In genomic region chr5:160464466-160464797, GRCh38 we compare ENCODE assay signal across 19 cellular contexts. TPM values are rescaled to one million over a fixed set of nuclear protein-coding genes. Genes with fewer than 3 reads are reported as not detected.
DNase-seq lines count a peak whose midpoint lies in the region; ATAC-seq and TF ChIP-seq lines count a peak whose summit lies in the region.
"Had no signal": no experiment of that assay in that cellular context is flagged by ENCODE, and none has a peak within 500 bp of the region (broad histone marks: within the 10 kb centered on the region; RNA-seq: fewer than 3 reads in every experiment).

No MANE protein-coding gene starts in this region.

- H2AK5ac ChIP-seq in mesenchymal stem cell (ENCODE audit: low read length, severe bottlenecking): peak overlapping the region; percentile 8

- H3K9ac ChIP-seq in SU-DHL-6 (ENCODE audit: low read length) (peak overlapping the region; percentile 24; the same call in 1 of the 2 replicates), mesenchymal stem cell (ENCODE audit: low read length) (no peak overlapping the region)
- H3K9ac ChIP-seq: neural progenitor cell had no signal

- H3K4ac ChIP-seq in mesenchymal stem cell (ENCODE audit: low read depth in 1 of 2, low read length in 2 of 2): no peak overlapping the region

- intact Hi-C loops in activated CD4-positive, alpha-beta memory T cell treated with anti-CD3 and anti-CD28 coated beads for 36 hours (cut with micrococcal nuclease): no loop called here
- intact Hi-C loops in CD4-positive, alpha-beta memory T cell (cut with micrococcal nuclease): no loop called here

- POLR2A ChIA-PET in activated CD4-positive, alpha-beta memory T cell treated with anti-CD3 and anti-CD28 coated beads for 36 hours (lab: Charles Lee): no interaction called here
- POLR2A ChIA-PET in activated CD4-positive, alpha-beta memory T cell treated with anti-CD3 and anti-CD28 coated beads, Interleukin-2, amount 10 ng/mL, durations not matched to agents 7 days and 5 days (lab: Charles Lee): interaction anchor here (1.0 to 8.1 kb wide), 3 partner anchors 19 to 41 kb away, joined by 3 to 104 read pairs (median 4); partner anchors contain the start of gene PTTG1
- POLR2A ChIA-PET in CD4-positive, alpha-beta memory T cell (lab: Charles Lee; ENCODE audit: partially characterized antibody): no interaction called here

- H3K9me2 ChIP-seq in SU-DHL-6 (replicated peaks; ENCODE audit: insufficient read depth, low read length): no peaks in the 10 kb centered on the region

- no peak overlapping the region for H2BK12ac ChIP-seq in mesenchymal stem cell (ENCODE audit: low read length in 2 of 2)

- TF ChIP-seq CTCF in SU-DHL-6 (IDR thresholded peaks at IDR 0.05; ENCODE audit: insufficient read depth, low read length, poor library complexity, severe bottlenecking): no peak

- no peak overlapping the region for H4K8ac ChIP-seq in mesenchymal stem cell (ENCODE audit: low read length)

- peak overlapping the region; percentile 34 for H3K27ac Mint-ChIP-seq in activated CD4-positive, alpha-beta memory T cell treated with anti-CD3 and anti-CD28 coated beads for 36 hours
- H3K27ac Mint-ChIP-seq in activated CD4-positive, alpha-beta memory T cell treated with anti-CD3 and anti-CD28 coated beads, Interleukin-2, amount 10 ng/mL, durations not matched to agents 7 days and 5 days: no peak overlapping the region
- H3K27ac Mint-ChIP-seq in CD4-positive, alpha-beta memory T cell: peak overlapping the region in 6 of 7 donors; percentile 11 to 82 (median 48)
- H3K27ac Mint-ChIP-seq: neural progenitor cell had no signal

- ATAC-seq in HG03521 (IDR thresholded peaks at IDR 0.05; ENCODE audit: unreplicated experiment): no peak
- ATAC-seq: A549, left colon, upper lobe of right lung had no signal

- peaks cover 2% of the 10 kb centered on the region for H3K9me3 Mint-ChIP-seq in activated CD4-positive, alpha-beta memory T cell treated with anti-CD3 and anti-CD28 coated beads for 36 hours
- H3K9me3 Mint-ChIP-seq in activated CD4-positive, alpha-beta memory T cell treated with anti-CD3 and anti-CD28 coated beads, Interleukin-2, amount 10 ng/mL, durations not matched to agents 7 days and 5 days: no peaks in the 10 kb centered on the region
- H3K9me3 Mint-ChIP-seq in CD4-positive, alpha-beta memory T cell: no peaks in the 10 kb centered on the region

- H3K4me2 ChIP-seq in SU-DHL-6 (ENCODE audit: low read depth, low read length, poor library complexity, severe bottlenecking) (peak overlapping the region; percentile 38), mesenchymal stem cell (ENCODE audit: low read length, poor library complexity, severe bottlenecking) (no peak overlapping the region)
- H3K4me2 ChIP-seq: A549, neural progenitor cell had no signal

- CTCF ChIA-PET in activated CD4-positive, alpha-beta memory T cell treated with anti-CD3 and anti-CD28 coated beads for 36 hours (lab: Charles Lee): interaction anchor here (0.9 to 6.3 kb wide), 4 partner anchors 11 to 43 kb away, joined by 3 to 115 read pairs (median 4); no protein-coding TSS in a partner anchor
- CTCF ChIA-PET in activated CD4-positive, alpha-beta memory T cell treated with anti-CD3 and anti-CD28 coated beads, Interleukin-2, amount 10 ng/mL, durations not matched to agents 7 days and 5 days (lab: Charles Lee): interaction anchor here (1.6 to 9.6 kb wide), 2 partner anchors 11 to 24 kb away, joined by 3 to 185 read pairs; no protein-coding TSS in a partner anchor
- CTCF ChIA-PET in CD4-positive, alpha-beta memory T cell (lab: Charles Lee; ENCODE audit: partially characterized antibody): interaction anchor here (1.1 to 5.3 kb wide), 2 partner anchors 26 to 33 kb away, joined by 3 to 78 read pairs; no protein-coding TSS in a partner anchor

- no peaks in the 10 kb centered on the region for H3K79me1 ChIP-seq in mesenchymal stem cell (replicated peaks; ENCODE audit: low read length, poor library complexity, severe bottlenecking)

- no CpG with 5 or more reads among the region's 4 CpGs for WGBS in mesenchymal stem cell

- H4K91ac ChIP-seq in mesenchymal stem cell (ENCODE audit: low read length): no peak overlapping the region

- no peak overlapping the region for H2BK15ac ChIP-seq in mesenchymal stem cell (ENCODE audit: low read depth, poor library complexity, severe bottlenecking)

- no peak overlapping the region for H3K4me3 ChIP-seq in CD4-positive, alpha-beta memory T cell (ENCODE audit: low read length in 2 of 2)
- H3K4me3 ChIP-seq in SU-DHL-6 (ENCODE audit: insufficient read depth, low read length, poor library complexity, severe bottlenecking): no peak overlapping the region
- H3K4me3 ChIP-seq in mesenchymal stem cell (ENCODE audit: insufficient read depth in 1 of 2, low read depth in 1 of 2, low read length in 2 of 2): no peak overlapping the region
- H3K4me3 ChIP-seq: A549, neural progenitor cell, Peyer's patch, prostate gland, upper lobe of right lung had no signal

- no peak overlapping the region for H3K27ac ChIP-seq in CD4-positive, alpha-beta memory T cell (ENCODE audit: low read depth, low read length)
- peak overlapping the region; percentile 15; the same call in 1 of the 2 replicates for H3K27ac ChIP-seq in SU-DHL-6 (ENCODE audit: low read depth, low read length)
- H3K27ac ChIP-seq in mesenchymal stem cell (ENCODE audit: low read length, poor library complexity, severe bottlenecking): peak overlapping the region; percentile 5
- H3K27ac ChIP-seq: A549, neural progenitor cell, Peyer's patch, prostate gland, upper lobe of right lung had no signal

- no peaks in the 10 kb centered on the region for H3K9me3 ChIP-seq in CD4-positive, alpha-beta memory T cell (ENCODE audit: control insufficient read depth in 1 of 2, low read length in 2 of 2)
- H3K9me3 ChIP-seq in SU-DHL-6 (ENCODE audit: insufficient read depth, low read length) (no peaks in the 10 kb centered on the region), mesenchymal stem cell (ENCODE audit: control insufficient read depth, low read length) (no peaks in the 10 kb centered on the region)
- H3K9me3 ChIP-seq: A549, Peyer's patch, prostate gland, upper lobe of right lung had no signal

- H3F3A ChIP-seq in SU-DHL-6 (ENCODE audit: insufficient read depth): peaks cover 18% of the 10 kb centered on the region

- H2BK120ac ChIP-seq in mesenchymal stem cell (ENCODE audit: low read depth, low read length): no peak overlapping the region

- no peak overlapping the region for H2BK5ac ChIP-seq in mesenchymal stem cell (ENCODE audit: low read depth, low read length, poor library complexity, severe bottlenecking)

- H3K4me1 Mint-ChIP-seq in activated CD4-positive, alpha-beta memory T cell treated with anti-CD3 and anti-CD28 coated beads for 36 hours (ENCODE audit: low read depth): peaks cover 48% of the 10 kb centered on the region
- H3K4me1 Mint-ChIP-seq in activated CD4-positive, alpha-beta memory T cell treated with anti-CD3 and anti-CD28 coated beads, Interleukin-2, amount 10 ng/mL, durations not matched to agents 7 days and 5 days: peaks cover 50% of the 10 kb centered on the region
- H3K4me1 Mint-ChIP-seq in CD4-positive, alpha-beta memory T cell: peaks cover 22 to 53% (median 39%) of the 10 kb centered on the region in 4 donors

- no peaks in the 10 kb centered on the region for H4K20me1 ChIP-seq in SU-DHL-6 (ENCODE audit: low read depth, low read length)

- H3K27me3 ChIP-seq in CD4-positive, alpha-beta memory T cell (ENCODE audit: insufficient read depth, low read length): no peaks in the 10 kb centered on the region
- H3K27me3 ChIP-seq in SU-DHL-6 (ENCODE audit: low read length) (no peaks in the 10 kb centered on the region), mesenchymal stem cell (ENCODE audit: control insufficient read depth in 1 of 2, insufficient read depth in 1 of 2, low read length in 2 of 2) (no peaks in the 10 kb centered on the region)
- H3K27me3 ChIP-seq: neural progenitor cell, Peyer's patch, upper lobe of right lung had no signal

- H3K27me3 Mint-ChIP-seq in activated CD4-positive, alpha-beta memory T cell treated with anti-CD3 and anti-CD28 coated beads for 36 hours: no peaks in the 10 kb centered on the region
- no peaks in the 10 kb centered on the region for H3K27me3 Mint-ChIP-seq in activated CD4-positive, alpha-beta memory T cell treated with anti-CD3 and anti-CD28 coated beads, Interleukin-2, amount 10 ng/mL, durations not matched to agents 7 days and 5 days
- H3K27me3 Mint-ChIP-seq in CD4-positive, alpha-beta memory T cell: no peaks in the 10 kb centered on the region

- H3K79me2 ChIP-seq in SU-DHL-6 (ENCODE audit: insufficient read depth, low read length): peaks cover 15% of the 10 kb centered on the region

- H3K4me3 Mint-ChIP-seq in activated CD4-positive, alpha-beta memory T cell treated with anti-CD3 and anti-CD28 coated beads for 36 hours: peak overlapping the region; percentile 32
- no peak overlapping the region for H3K4me3 Mint-ChIP-seq in activated CD4-positive, alpha-beta memory T cell treated with anti-CD3 and anti-CD28 coated beads, Interleukin-2, amount 10 ng/mL, durations not matched to agents 7 days and 5 days
- no peak overlapping the region for H3K4me3 Mint-ChIP-seq in CD4-positive, alpha-beta memory T cell
- H3K4me3 Mint-ChIP-seq: neural progenitor cell had no signal

- no peak for DNase-seq in activated CD4-positive, alpha-beta memory T cell treated with anti-CD3 and anti-CD28 coated beads for 36 hours
- DNase-seq in activated CD4-positive, alpha-beta memory T cell treated with anti-CD3 and anti-CD28 coated beads, Interleukin-2, amount 10 ng/mL, durations not matched to agents 7 days and 5 days: no peak
- no peak for DNase-seq in CD4-positive, alpha-beta memory T cell
- DNase-seq in mesenchymal stem cell: no peak
- DNase-seq in stimulated activated CD4-positive, alpha-beta T cell treated with anti-CD3 and anti-CD28 coated beads, Interleukin-12 subunit alpha, Interleukin-12 subunit beta, amount 100 ng/mL, for 4 hours: no peak
- no peak for DNase-seq in activated CD4-positive, CD25-positive, alpha-beta regulatory T cell (lab: John Stamatoyannopoulos, UW)
- DNase-seq: activated CD4-positive, alpha-beta T cell treated with anti-CD3 and anti-CD28 coated beads, Interleukin-2, amount 50 U/mL, for 48 hours; activated effector memory CD4-positive, alpha-beta T cell treated with anti-CD3 and anti-CD28 coated beads, Interleukin-2, amount 50 U/mL, for 16 hours; C1 segment of cervical spinal cord; left colon; MM.1S; NCI-H774; upper lobe of right lung had no signal

- no peak overlapping the region for H3K14ac ChIP-seq in mesenchymal stem cell (ENCODE audit: low read length in 2 of 2)

- H3K4me1 ChIP-seq in CD4-positive, alpha-beta memory T cell (ENCODE audit: insufficient read depth, low read length): peaks cover 31% of the 10 kb centered on the region
- peaks cover 16% of the 10 kb centered on the region for H3K4me1 ChIP-seq in mesenchymal stem cell (ENCODE audit: control insufficient read depth, insufficient read depth, low read depth, low read length)
- H3K4me1 ChIP-seq: neural progenitor cell, prostate gland had no signal

- H3K18ac ChIP-seq in mesenchymal stem cell (ENCODE audit: low read depth in 1 of 2, low read length in 2 of 2): no peak overlapping the region

- H2AFZ ChIP-seq in SU-DHL-6 (ENCODE audit: low read depth, low read length, severe bottlenecking) (peak overlapping the region; percentile 70), mesenchymal stem cell (ENCODE audit: low read depth, low read length) (no peak overlapping the region)
- H2AFZ ChIP-seq: neural progenitor cell had no signal

- H3K23ac ChIP-seq in mesenchymal stem cell (ENCODE audit: low read length in 2 of 2): no peak overlapping the region

- no peaks in the 10 kb centered on the region for H3K36me3 ChIP-seq in CD4-positive, alpha-beta memory T cell (ENCODE audit: insufficient read depth, low read length)
- peaks cover 5% of the 10 kb centered on the region; the same call in 1 of the 2 replicates for H3K36me3 ChIP-seq in SU-DHL-6 (ENCODE audit: low read length)
- H3K36me3 ChIP-seq in mesenchymal stem cell (ENCODE audit: control insufficient read depth in 1 of 2, insufficient read depth in 2 of 2, low read depth in 1 of 2, low read length in 2 of 2): no peaks in the 10 kb centered on the region
- H3K36me3 ChIP-seq: neural progenitor cell, Peyer's patch, prostate gland, upper lobe of right lung had no signal

- peaks cover 7% of the 10 kb centered on the region for H3K36me3 Mint-ChIP-seq in activated CD4-positive, alpha-beta memory T cell treated with anti-CD3 and anti-CD28 coated beads for 36 hours
- peaks cover 4% of the 10 kb centered on the region for H3K36me3 Mint-ChIP-seq in activated CD4-positive, alpha-beta memory T cell treated with anti-CD3 and anti-CD28 coated beads, Interleukin-2, amount 10 ng/mL, durations not matched to agents 7 days and 5 days (ENCODE audit: low read depth)
- peaks cover 0 to 8% of the 10 kb centered on the region in 2 donors for H3K36me3 Mint-ChIP-seq in CD4-positive, alpha-beta memory T cell
- H3K36me3 Mint-ChIP-seq: neural progenitor cell had no signal

RNA-seq across cellular contexts. Expression of gene PTTG1, which starts 42.8 kb away (rescaled TPM):
- 100 to 1,000 TPM; 228 to 236 TPM for total RNA-seq in activated CD4-positive, alpha-beta memory T cell treated with anti-CD3 and anti-CD28 coated beads for 36 hours
- 100 to 1,000 TPM; 223 to 226 TPM for total RNA-seq in activated CD4-positive, alpha-beta memory T cell treated with anti-CD3 and anti-CD28 coated beads, Interleukin-2, amount 10 ng/mL, durations not matched to agents 7 days and 5 days
- 10 to 100 TPM in 1 of 2 experiments, 1 to 10 TPM in 1; 9.2 to 11.7 TPM for total RNA-seq in CD4-positive, alpha-beta memory T cell
- polyA plus RNA-seq in CD4-positive, alpha-beta memory T cell: 10 to 100 TPM; 19.9 to 20.2 TPM
- polyA plus RNA-seq in mesenchymal stem cell (2013, experiment 1 of 2): 41.6 TPM
- polyA plus RNA-seq in mesenchymal stem cell (2013, experiment 2 of 2): 39.5 TPM

RNA-seq across cellular contexts. Expression of gene SLU7, which starts 45.6 kb away (rescaled TPM):
- total RNA-seq in activated CD4-positive, alpha-beta memory T cell treated with anti-CD3 and anti-CD28 coated beads for 36 hours: 10 to 100 TPM; 45.9 to 46.4 TPM
- 10 to 100 TPM; 65.5 to 72.7 TPM for total RNA-seq in activated CD4-positive, alpha-beta memory T cell treated with anti-CD3 and anti-CD28 coated beads, Interleukin-2, amount 10 ng/mL, durations not matched to agents 7 days and 5 days
- 10 to 100 TPM; 86.8 to 93.9 TPM for total RNA-seq in CD4-positive, alpha-beta memory T cell
- polyA plus RNA-seq in CD4-positive, alpha-beta memory T cell: 10 to 100 TPM; 50.8 to 88.4 TPM
- 37.6 TPM for polyA plus RNA-seq in mesenchymal stem cell (2013, experiment 1 of 2)
- polyA plus RNA-seq in mesenchymal stem cell (2013, experiment 2 of 2): 34.1 TPM

Comparison
In these comparisons a context has a peak if more than half of its experiments do, and no peak if none do; other contexts are left out.
1. RNA of gene PTTG1, which starts 42.8 kb away (total RNA-seq): 228 to 236 TPM in activated CD4-positive, alpha-beta memory T cell treated with anti-CD3 and anti-CD28 coated beads for 36 hours and 223 to 226 TPM in activated CD4-positive, alpha-beta memory T cell treated with anti-CD3 and anti-CD28 coated beads, Interleukin-2, amount 10 ng/mL, durations not matched to agents 7 days and 5 days; 9.2 to 11.7 TPM in CD4-positive, alpha-beta memory T cell; every median in the first group is over 10 times any median in the second.